Comparison of ENCODE assay signal across 7 cellular contexts in genomic region chr3:32237670-32238026, GRCh38. TPM values are rescaled to one million over a fixed set of nuclear protein-coding genes. Genes with fewer than 3 reads are reported as not detected.
DNase-seq lines count a peak whose midpoint lies in the region; ATAC-seq, FAIRE-seq and TF ChIP-seq lines count a peak whose summit lies in the region.

No MANE protein-coding gene starts in this region.

- H3K4me3 Mint-ChIP-seq in astrocyte (ENCODE audit: unreplicated experiment): peak overlapping the region; percentile 78
- H3K4me3 Mint-ChIP-seq in stimulated activated naive B cell treated with anti-CD40 and anti-IgM and Interleukin-4, amounts not matched to agents 10 μg/mL and 1 μg/mL and 100 μg/mL, for 72 hours: peak overlapping the region; percentile 83 to 89

- H2AFZ ChIP-seq in MM.1S (ENCODE audit: low read length): peak overlapping the region; percentile 90
- peak overlapping the region; percentile 84 for H2AFZ ChIP-seq in astrocyte (ENCODE audit: low read depth, low read length)

- peaks cover 5% of the 10 kb centered on the region for H3K27me3 ChIP-seq in MM.1S (replicated peaks; ENCODE audit: insufficient read depth, low read length)
- H3K27me3 ChIP-seq in astrocyte (ENCODE audit: insufficient read depth, low read length): peaks cover 12% of the 10 kb centered on the region

- no peak overlapping the region for H3K27ac Mint-ChIP-seq in astrocyte (ENCODE audit: unreplicated experiment)
- H3K27ac Mint-ChIP-seq in stimulated activated naive B cell treated with anti-CD40 and anti-IgM and Interleukin-4, amounts not matched to agents 10 μg/mL and 1 μg/mL and 100 μg/mL, for 72 hours: peak overlapping the region; percentile 57

- H3K9me2 ChIP-seq in MM.1S (replicated peaks; ENCODE audit: insufficient read depth, low read length): no peaks in the 10 kb centered on the region

- H3K79me2 ChIP-seq in MM.1S (ENCODE audit: low read length) (no peaks in the 10 kb centered on the region), astrocyte (ENCODE audit: insufficient read depth, low read length) (no peaks in the 10 kb centered on the region)

- H3F3A ChIP-seq in MM.1S (ENCODE audit: insufficient read depth, low read length): no peaks in the 10 kb centered on the region

- H3K27me3 Mint-ChIP-seq in astrocyte (ENCODE audit: low read depth, unreplicated experiment): peaks cover 29% of the 10 kb centered on the region
- peaks cover 13 to 17% of the 10 kb centered on the region in 2 donors for H3K27me3 Mint-ChIP-seq in stimulated activated naive B cell treated with anti-CD40 and anti-IgM and Interleukin-4, amounts not matched to agents 10 μg/mL and 1 μg/mL and 100 μg/mL, for 72 hours

- H3K36me3 Mint-ChIP-seq in astrocyte (ENCODE audit: low read depth, unreplicated experiment): no peaks in the 10 kb centered on the region
- peaks cover 2 to 3% of the 10 kb centered on the region in 2 donors for H3K36me3 Mint-ChIP-seq in stimulated activated naive B cell treated with anti-CD40 and anti-IgM and Interleukin-4, amounts not matched to agents 10 μg/mL and 1 μg/mL and 100 μg/mL, for 72 hours

- H3K36me3 ChIP-seq in MM.1S (replicated peaks; ENCODE audit: insufficient read depth, low read length): no peaks in the 10 kb centered on the region
- no peaks in the 10 kb centered on the region for H3K36me3 ChIP-seq in astrocyte (ENCODE audit: insufficient read depth, low read length)

- H3K27ac ChIP-seq in MM.1S (ENCODE audit: low read length) (no peak overlapping the region), astrocyte (ENCODE audit: low read depth, low read length) (no peak overlapping the region)

- peaks cover 6% of the 10 kb centered on the region for H3K9me3 Mint-ChIP-seq in astrocyte (ENCODE audit: unreplicated experiment)
- no peaks in the 10 kb centered on the region for H3K9me3 Mint-ChIP-seq in stimulated activated naive B cell treated with anti-CD40 and anti-IgM and Interleukin-4, amounts not matched to agents 10 μg/mL and 1 μg/mL and 100 μg/mL, for 72 hours

- H3K9ac ChIP-seq in MM.1S (ENCODE audit: low read length): peak overlapping the region; percentile 42; the same call in 1 of the 2 replicates
- peak overlapping the region; percentile 28 for H3K9ac ChIP-seq in astrocyte (ENCODE audit: low read length)

- peaks cover 8% of the 10 kb centered on the region for H3K4me1 ChIP-seq in MM.1S (ENCODE audit: low read length)
- H3K4me1 ChIP-seq in astrocyte (ENCODE audit: insufficient read depth, low read length): peaks cover 13% of the 10 kb centered on the region

- no peaks in the 10 kb centered on the region for H3K4me1 Mint-ChIP-seq in astrocyte (ENCODE audit: low read depth, unreplicated experiment)
- H3K4me1 Mint-ChIP-seq in stimulated activated naive B cell treated with anti-CD40 and anti-IgM and Interleukin-4, amounts not matched to agents 10 μg/mL and 1 μg/mL and 100 μg/mL, for 72 hours: peaks cover 13 to 20% of the 10 kb centered on the region in 2 donors

- no peaks in the 10 kb centered on the region for H4K20me1 ChIP-seq in MM.1S (ENCODE audit: insufficient read depth, low read length)
- H4K20me1 ChIP-seq in astrocyte (ENCODE audit: insufficient read depth, low read length): peaks cover 9% of the 10 kb centered on the region

- no peaks in the 10 kb centered on the region for H3K9me3 ChIP-seq in MM.1S (replicated peaks; ENCODE audit: insufficient read depth, low read length)
- H3K9me3 ChIP-seq in astrocyte (ENCODE audit: insufficient read depth, low read depth, low read length): no peaks in the 10 kb centered on the region

- no peak for TF ChIP-seq CTCF in MM.1S (IDR thresholded peaks at IDR 0.05; ENCODE audit: low read length)
- no peak for TF ChIP-seq CTCF in astrocyte (IDR thresholded peaks at IDR 0.05; ENCODE audit: insufficient read depth, low read depth, low read length)

- H3K4me2 ChIP-seq in MM.1S (ENCODE audit: low read depth, low read length): peak overlapping the region; percentile 84
- H3K4me2 ChIP-seq in astrocyte (ENCODE audit: low read length): peak overlapping the region; percentile 98

- DNase-seq in MM.1S (no peak), astrocyte (ENCODE audit: low read depth) (no peak), left lobe of liver (ENCODE audit: low spot score) (no peak), NCI-H510A (lab: John Stamatoyannopoulos, UW) (no peak), HuH-7.5 (ENCODE audit: low spot score) (no peak)
- DNase-seq in stimulated activated naive B cell treated with anti-CD40 and anti-IgM and Interleukin-4, amounts not matched to agents 10 μg/mL and 1 μg/mL and 100 μg/mL, for 72 hours: no peak

- ATAC-seq in left lobe of liver: peak; percentile 8
- ATAC-seq in stimulated activated naive B cell treated with anti-CD40 and anti-IgM and Interleukin-4, amounts not matched to agents 10 μg/mL and 1 μg/mL and 100 μg/mL, for 72 hours (replicated peaks): no peak
- ATAC-seq in esophagus mucosa: no peak

- no peak for FAIRE-seq in astrocyte (lab: Jason Lieb, UNC)

- H3K4me3 ChIP-seq in MM.1S (ENCODE audit: low read length) (peak overlapping the region; percentile 79), astrocyte (ENCODE audit: insufficient read depth, low read depth, low read length) (peak overlapping the region; percentile 50)

RNA-seq across cellular contexts. Expression of gene CMTM8, which starts 0.8 kb away (rescaled TPM):
- total RNA-seq in astrocyte: 1.6 TPM in 2 replicates
- 17.1 TPM for total RNA-seq in left lobe of liver
- total RNA-seq in esophagus mucosa: 1.00 TPM
